ENCODE assay signal across 9 cellular contexts in genomic region chr7:50119815-50120637, GRCh38. TPM values are rescaled to one million over a fixed set of nuclear protein-coding genes. Genes with fewer than 3 reads are reported as not detected.
DNase-seq lines count a peak whose midpoint lies in the region; ATAC-seq and TF ChIP-seq lines count a peak whose summit lies in the region.
"Had no signal": no experiment of that assay in that cellular context is flagged by ENCODE, and none has a peak within 500 bp of the region (broad histone marks: within the 10 kb centered on the region; RNA-seq: fewer than 3 reads in every experiment).

No MANE protein-coding gene starts in this region.

- peaks cover 43% of the 10 kb centered on the region for H3K27me3 Mint-ChIP-seq in CD4-positive, CD25-positive, alpha-beta regulatory T cell

- peak; percentile 16 for TF ChIP-seq CTCF in retinal pigment epithelial cell (conservative IDR thresholded peaks at IDR 0.05; ENCODE audit: low read depth, low read length)
- no peak for TF ChIP-seq CTCF in gastroesophageal sphincter (IDR thresholded peaks at IDR 0.05)

- H3K9me3 Mint-ChIP-seq in CD4-positive, CD25-positive, alpha-beta regulatory T cell = no peaks in the 10 kb centered on the region

- 67 to 70% methylated on average over 8 to 9 of the region's 9 CpGs for WGBS in gastroesophageal sphincter (ENCODE audit: low coverage in 1 of 2), 2 donors

- ATAC-seq in CD4-positive, CD25-positive, alpha-beta regulatory T cell (ENCODE audit: low read depth in 2 of 2) = no peak
- ATAC-seq in GM19397 (IDR thresholded peaks at IDR 0.05; ENCODE audit: unreplicated experiment) (peak; percentile 69), HG03521 (IDR thresholded peaks at IDR 0.05; ENCODE audit: unreplicated experiment) (peak; percentile 75), gastroesophageal sphincter (no peak), GM19452 (IDR thresholded peaks at IDR 0.05; ENCODE audit: unreplicated experiment) (no peak)

- no peak for TF ChIP-seq POLR2A in gastroesophageal sphincter (IDR thresholded peaks at IDR 0.05)

- TF ChIP-seq EP300 in gastroesophageal sphincter (IDR thresholded peaks at IDR 0.05) = no peak

- DNase-seq in CD4-positive, CD25-positive, alpha-beta regulatory T cell = peak in 2 of 3 donors; percentile 10 to 59
- DNase-seq in activated CD4-positive, alpha-beta T cell treated with anti-CD3 and anti-CD28 coated beads, Interleukin-2, amount 50 U/mL, for 4 hours = peak; percentile 12 to 14
- DNase-seq in retinal pigment epithelial cell (ENCODE audit: low read depth) (no peak), EL (no peak)

- H3K9me3 ChIP-seq in CD4-positive, CD25-positive, alpha-beta regulatory T cell (ENCODE audit: control insufficient read depth in 2 of 2, low read length in 2 of 2) = no peaks in the 10 kb centered on the region
- H3K9me3 ChIP-seq in gastroesophageal sphincter = no peaks in the 10 kb centered on the region
- H3K9me3 ChIP-seq: neutrophil had no signal

- H3K4me3 ChIP-seq in CD4-positive, CD25-positive, alpha-beta regulatory T cell (ENCODE audit: low read depth, low read length) = no peak overlapping the region
- H3K4me3 ChIP-seq in retinal pigment epithelial cell (ENCODE audit: low read length) (no peak overlapping the region), gastroesophageal sphincter (no peak overlapping the region)

- H3K27me3 ChIP-seq in CD4-positive, CD25-positive, alpha-beta regulatory T cell (ENCODE audit: control insufficient read depth, insufficient read depth, low read length) = peaks cover 12% of the 10 kb centered on the region
- H3K27me3 ChIP-seq in gastroesophageal sphincter = peaks cover 12% of the 10 kb centered on the region
- H3K27me3 ChIP-seq: neutrophil had no signal

- no peak overlapping the region for H3K4me3 Mint-ChIP-seq in CD4-positive, CD25-positive, alpha-beta regulatory T cell

- H3K4me1 Mint-ChIP-seq in CD4-positive, CD25-positive, alpha-beta regulatory T cell = no peaks in the 10 kb centered on the region

- no peak overlapping the region for H3K27ac ChIP-seq in CD4-positive, CD25-positive, alpha-beta regulatory T cell (ENCODE audit: insufficient read depth, low read length, poor library complexity, severe bottlenecking)
- H3K27ac ChIP-seq in gastroesophageal sphincter = no peak overlapping the region
- H3K27ac ChIP-seq: neutrophil had no signal

- no peaks in the 10 kb centered on the region for H3K4me1 ChIP-seq in CD4-positive, CD25-positive, alpha-beta regulatory T cell (ENCODE audit: control insufficient read depth, insufficient read depth, low read length, poor library complexity, severe bottlenecking)
- H3K4me1 ChIP-seq in gastroesophageal sphincter = no peaks in the 10 kb centered on the region

- H3K36me3 ChIP-seq in CD4-positive, CD25-positive, alpha-beta regulatory T cell (ENCODE audit: control insufficient read depth, insufficient read depth, low read length) = no peaks in the 10 kb centered on the region
- H3K36me3 ChIP-seq in gastroesophageal sphincter = no peaks in the 10 kb centered on the region
- H3K36me3 ChIP-seq: neutrophil had no signal

- no peak overlapping the region for H3K27ac Mint-ChIP-seq in CD4-positive, CD25-positive, alpha-beta regulatory T cell

- H3K36me3 Mint-ChIP-seq in CD4-positive, CD25-positive, alpha-beta regulatory T cell = no peaks in the 10 kb centered on the region

RNA-seq across cellular contexts. Expression of gene ZPBP, which starts 27.0 kb away (rescaled TPM):
- not detected for total RNA-seq in CD4-positive, CD25-positive, alpha-beta regulatory T cell
- under 1 TPM in 1 of 4 donors, not detected in 3; 0.28 TPM for polyA plus RNA-seq in CD4-positive, CD25-positive, alpha-beta regulatory T cell
- not detected for total RNA-seq in gastroesophageal sphincter

Comparison
In these comparisons a context has a peak if more than half of its experiments do, and no peak if none do; other contexts are left out.
1. ATAC-seq: peak in GM19397 (single experiment) and HG03521 (single experiment); none in CD4-positive, CD25-positive, alpha-beta regulatory T cell (0 of 2), gastroesophageal sphincter (single experiment) and GM19452 (single experiment).
2. DNase-seq: peak in CD4-positive, CD25-positive, alpha-beta regulatory T cell (2 of 3) and activated CD4-positive, alpha-beta T cell treated with anti-CD3 and anti-CD28 coated beads, Interleukin-2, amount 50 U/mL, for 4 hours (2 of 2); none in retinal pigment epithelial cell (single experiment) and EL (single experiment).